In genomic region chr11:59875856-59876519, GRCh38 we compare ENCODE assay signal across 32 cellular contexts. TPM values are rescaled to one million over a fixed set of nuclear protein-coding genes. Genes with fewer than 3 reads are reported as not detected.
"Had no signal": no experiment of that assay in that cellular context is flagged by ENCODE, and none has a peak within 500 bp of the region (broad histone marks: within the 10 kb centered on the region; RNA-seq: fewer than 3 reads in every experiment).

No MANE protein-coding gene starts in this region.

- H3K36me3 ChIP-seq: left ventricle myocardium inferior, ovary, right atrium auricular region, right lobe of liver, stomach, thyroid gland, transverse colon, upper lobe of left lung had no signal

- H3K4me1 ChIP-seq: left ventricle myocardium inferior, right atrium auricular region, right lobe of liver, stomach, testis, thyroid gland, upper lobe of left lung had no signal

- FAIRE-seq: urothelium cell line had no signal

- H3K27me3 ChIP-seq: ovary, right atrium auricular region, right lobe of liver, stomach, testis, thyroid gland, transverse colon, upper lobe of left lung had no signal

- DNase-seq: islet precursor cell; left ventricle myocardium inferior; midbrain; mucosa of descending colon; naive thymus-derived CD4-positive, alpha-beta T cell; ovary; right lobe of liver; stimulated activated CD4-positive, alpha-beta T cell treated with anti-CD3 and anti-CD28 coated beads, Interleukin-12 subunit alpha, Interleukin-12 subunit beta, amount 100 ng/mL, for 4 hours; stimulated activated CD4-positive, alpha-beta T cell treated with anti-CD3 and anti-CD28 coated beads, Interleukin-15, amount 100 ng/mL, for 24 hours; stimulated activated CD4-positive, alpha-beta T cell treated with anti-CD3 and anti-CD28 coated beads, Interleukin-2, amount 100 ng/mL, for 24 hours; stimulated activated CD4-positive, alpha-beta T cell treated with anti-CD3 and anti-CD28 coated beads, Interleukin-4, amount 100 ng/mL, for 1 hour; stimulated activated naive B cell treated with anti-CD40 and anti-IgM and Interleukin-4, amounts not matched to agents 10 μg/mL and 1 μg/mL and 100 μg/mL, for 72 hours; stimulated activated naive CD8-positive, alpha-beta T cell treated with anti-CD3 and anti-CD28 coated beads, Interleukin-15, Interleukin-2, amounts not matched to agents 100 U/mL and 50 U/mL, for 24 hours; stomach; testis; thyroid gland; transverse colon; upper lobe of left lung had no signal

- H3K4me3 ChIP-seq: left ventricle myocardium inferior, lung, mucosa of descending colon, ovary, right atrium auricular region, right lobe of liver, stomach, testis, thyroid gland, transverse colon, upper lobe of left lung had no signal

- H3K9me3 ChIP-seq: mucosa of descending colon, ovary, right lobe of liver, stomach, testis, thyroid gland, transverse colon, upper lobe of left lung had no signal

- H3K27ac ChIP-seq: left ventricle myocardium inferior, ovary, right atrium auricular region, right lobe of liver, testis, thyroid gland, transverse colon, upper lobe of left lung had no signal

- ATAC-seq: mucosa of descending colon; naive thymus-derived CD4-positive, alpha-beta T cell; natural killer cell treated with Interleukin-12 subunit alpha and Interleukin-12 subunit beta and Interleukin-15 and Interleukin-18, amount 100 ng/mL, for 72 hours; stimulated activated naive B cell treated with anti-CD40 and anti-IgM and Interleukin-4, amounts not matched to agents 10 μg/mL and 1 μg/mL and 100 μg/mL, for 72 hours; stimulated activated naive CD8-positive, alpha-beta T cell treated with anti-CD3 and anti-CD28 coated beads, Interleukin-15, Interleukin-2, amounts not matched to agents 100 U/mL and 50 U/mL, for 24 hours had no signal

RNA-seq across cellular contexts. Expression of gene OOSP3, which starts 2.6 kb away (rescaled TPM):
- total RNA-seq: kidney epithelial cell; left ventricle myocardium inferior; lower leg skin; lung; mesenteric fat pad; myocyte; naive thymus-derived CD4-positive, alpha-beta T cell; natural killer cell treated with Interleukin-12 subunit alpha and Interleukin-12 subunit beta and Interleukin-15 and Interleukin-18, amount 100 ng/mL, for 72 hours; omental fat pad; ovary; posterior vena cava; pulmonary artery endothelial cell; renal cortical epithelial cell; right atrium auricular region; right lobe of liver; skeletal muscle tissue; stomach; testis; thyroid gland; transverse colon; upper lobe of left lung had no signal
- polyA plus RNA-seq: naive thymus-derived CD4-positive, alpha-beta T cell; neural cell; ovary; stomach had no signal

RNA-seq across cellular contexts. Expression of gene TCN1, which starts 9.7 kb away (rescaled TPM):
- total RNA-seq: left ventricle myocardium inferior; mesenteric fat pad; myocyte; natural killer cell treated with Interleukin-12 subunit alpha and Interleukin-12 subunit beta and Interleukin-15 and Interleukin-18, amount 100 ng/mL, for 72 hours; omental fat pad; posterior vena cava; pulmonary artery endothelial cell; right atrium auricular region; thyroid gland; transverse colon had no signal
- polyA plus RNA-seq: naive thymus-derived CD4-positive, alpha-beta T cell; neural cell; ovary had no signal

RNA-seq across cellular contexts. Expression of gene CBLIF, which starts 30.7 kb away (rescaled TPM):
- total RNA-seq: kidney epithelial cell; left ventricle myocardium inferior; lower leg skin; lung; mesenteric fat pad; myocyte; naive thymus-derived CD4-positive, alpha-beta T cell; natural killer cell treated with Interleukin-12 subunit alpha and Interleukin-12 subunit beta and Interleukin-15 and Interleukin-18, amount 100 ng/mL, for 72 hours; omental fat pad; ovary; posterior vena cava; pulmonary artery endothelial cell; renal cortical epithelial cell; right atrium auricular region; right lobe of liver; skeletal muscle tissue; thyroid gland; transverse colon; upper lobe of left lung had no signal
- polyA plus RNA-seq: lung; naive thymus-derived CD4-positive, alpha-beta T cell; neural cell; ovary had no signal
